Comparison of ENCODE assay signal across 8 cellular contexts in the genomic region with DNA sequence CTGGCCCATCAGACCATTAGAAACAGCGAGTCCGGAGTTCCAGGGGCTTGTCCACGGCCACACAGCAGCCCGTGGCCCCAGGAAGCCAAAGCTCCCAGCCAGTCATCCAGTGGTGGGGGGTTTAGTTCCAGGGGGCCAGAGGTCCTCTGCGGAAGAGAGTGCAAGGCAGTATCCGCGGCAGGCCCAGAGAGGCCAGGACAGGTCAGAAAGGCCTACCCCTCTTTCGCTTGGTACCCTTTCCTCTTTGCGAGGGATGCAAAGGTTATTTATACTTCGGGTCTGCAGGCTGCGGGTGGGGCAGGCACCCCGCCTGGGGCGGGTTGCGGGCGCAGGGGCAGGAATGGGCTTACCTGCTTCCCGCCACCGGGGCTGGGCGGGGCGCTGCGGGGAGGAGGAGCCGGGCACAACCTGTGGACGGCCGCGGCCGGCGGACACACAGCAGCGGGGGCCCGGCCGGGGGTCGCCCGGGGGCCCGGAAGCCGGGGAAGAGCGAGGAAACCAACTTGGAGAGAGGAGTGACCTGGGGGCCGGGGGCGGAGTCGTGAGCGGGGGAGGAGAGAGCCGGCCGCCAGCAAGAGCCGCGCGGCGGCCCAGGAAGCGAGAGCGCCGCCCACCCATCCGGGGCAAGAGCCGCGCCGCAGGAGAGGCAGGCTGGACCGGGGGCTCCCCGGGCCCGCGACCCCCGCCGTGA. TPM values are rescaled to one million over a fixed set of nuclear protein-coding genes. Genes with fewer than 3 reads are reported as not detected.
DNase-seq lines count a peak whose midpoint lies in the region; ATAC-seq, FAIRE-seq and TF ChIP-seq lines count a peak whose summit lies in the region.

A gene with protein sequence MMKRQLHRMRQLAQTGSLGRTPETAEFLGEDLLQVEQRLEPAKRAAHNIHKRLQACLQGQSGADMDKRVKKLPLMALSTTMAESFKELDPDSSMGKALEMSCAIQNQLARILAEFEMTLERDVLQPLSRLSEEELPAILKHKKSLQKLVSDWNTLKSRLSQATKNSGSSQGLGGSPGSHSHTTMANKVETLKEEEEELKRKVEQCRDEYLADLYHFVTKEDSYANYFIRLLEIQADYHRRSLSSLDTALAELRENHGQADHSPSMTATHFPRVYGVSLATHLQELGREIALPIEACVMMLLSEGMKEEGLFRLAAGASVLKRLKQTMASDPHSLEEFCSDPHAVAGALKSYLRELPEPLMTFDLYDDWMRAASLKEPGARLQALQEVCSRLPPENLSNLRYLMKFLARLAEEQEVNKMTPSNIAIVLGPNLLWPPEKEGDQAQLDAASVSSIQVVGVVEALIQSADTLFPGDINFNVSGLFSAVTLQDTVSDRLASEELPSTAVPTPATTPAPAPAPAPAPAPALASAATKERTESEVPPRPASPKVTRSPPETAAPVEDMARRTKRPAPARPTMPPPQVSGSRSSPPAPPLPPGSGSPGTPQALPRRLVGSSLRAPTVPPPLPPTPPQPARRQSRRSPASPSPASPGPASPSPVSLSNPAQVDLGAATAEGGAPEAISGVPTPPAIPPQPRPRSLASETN (plus strand): TSS at position 600 of the 691 bp plus-strand sequence. CDS start 119 bp downstream, outside the sequence.

- H4K8ac ChIP-seq in H1 (ENCODE audit: extremely low read depth, insufficient read depth, low read length), result peak within 1 kb of the TSS; percentile 7

- H3K9me3 ChIP-seq in H1 (ENCODE audit: insufficient read depth in 2 of 2, low read depth in 1 of 2, low read length in 1 of 2) (no peaks in the 10 kb centered on the region), mucosa of rectum (ENCODE audit: control insufficient read depth in 2 of 2, low read length in 2 of 2) (no peaks in the 10 kb centered on the region), transverse colon (no peaks in the 10 kb centered on the region)

- peak within 1 kb of the TSS; percentile 44 for H4K91ac ChIP-seq in H1 (replicated peaks; ENCODE audit: insufficient read length, low read length)

- peak within 1 kb of the TSS; percentile 86 to 99 for H3K4me2 ChIP-seq in H1 (ENCODE audit: insufficient read depth in 1 of 2, low read depth in 2 of 2, low read length in 2 of 2)

- H3K27me3 ChIP-seq in H1 (replicated peaks in 1 of 4; ENCODE audit: control insufficient read depth in 3 of 4, extremely low read depth in 1 of 4, insufficient read depth in 3 of 4, low read length in 3 of 4) (no peaks in the 10 kb centered on the region), mucosa of rectum (ENCODE audit: control insufficient read depth in 2 of 2, insufficient read depth in 2 of 2, low read length in 2 of 2) (no peaks in the 10 kb centered on the region), transverse colon (no peaks in the 10 kb centered on the region)

- peaks cover 0 to 5% (median 1%) of the 10 kb centered on the region in 4 experiments; a peak in 3 of 8 replicates for H3K36me3 ChIP-seq in H1 (ENCODE audit: control insufficient read depth in 2 of 4, insufficient read depth in 4 of 4, low read length in 3 of 4)
- H3K36me3 ChIP-seq in mucosa of rectum (ENCODE audit: control insufficient read depth in 2 of 2, insufficient read depth in 2 of 2, low read length in 2 of 2), result peaks cover 7 to 16% of the 10 kb centered on the region in 2 donors
- H3K36me3 ChIP-seq in transverse colon, result no peaks in the 10 kb centered on the region

- H2BK5ac ChIP-seq in H1 (ENCODE audit: low read depth, low read length), result peak within 1 kb of the TSS; percentile 83; the same call in 1 of the 2 replicates

- H3K9ac ChIP-seq in H1 (replicated peaks in 1 of 4; ENCODE audit: extremely low read depth in 1 of 4, low read depth in 3 of 4, low read length in 3 of 4) (peak within 1 kb of the TSS; percentile 1 to 72 (median 60); a peak in 6 of 7 replicates), mucosa of rectum (ENCODE audit: low read depth in 1 of 2, low read length in 2 of 2) (peak within 1 kb of the TSS; percentile 83 to 87)

- H3K4me3 ChIP-seq in H1 (ENCODE audit: extremely low read depth in 1 of 4, insufficient read depth in 2 of 4, low read depth in 3 of 4, low read length in 4 of 4), result peak within 1 kb of the TSS; percentile 77 to 91 (median 84)
- H3K4me3 ChIP-seq in mucosa of rectum (ENCODE audit: low read length in 2 of 2), result peak within 1 kb of the TSS; percentile 79 to 88
- peak within 1 kb of the TSS; percentile 61 to 77 (median 72) for H3K4me3 ChIP-seq in transverse colon

- in situ Hi-C loops in KBM-7 (cut with MboI; ENCODE audit: low pct_unique_long_range_greater_than_20kb, low sequenced_read_pairs) (no loop called here), transverse colon (cut with MboI; ENCODE audit: low pct_ligation_motif_present in 1 of 4, low pct_unique_long_range_greater_than_20kb in 1 of 4, low sequenced_read_pairs in 3 of 4) (no loop called here)

- no peaks in the 10 kb centered on the region for H3K27me3 Mint-ChIP-seq in activated CD4-positive, alpha-beta T cell treated with anti-CD3 and anti-CD28 coated beads, Interleukin-2, amount 10 ng/mL, durations not matched to agents 24 days and 14 days

- H3K4me1 ChIP-seq in H1 (replicated peaks in 1 of 4; ENCODE audit: control insufficient read depth in 3 of 4, insufficient read depth in 4 of 4, low read length in 3 of 4), result peaks cover 3 to 27% (median 19%) of the 10 kb centered on the region in 4 experiments
- H3K4me1 ChIP-seq in mucosa of rectum (ENCODE audit: control insufficient read depth in 2 of 2, insufficient read depth in 2 of 2, low read length in 2 of 2), result peaks cover 73 to 80% of the 10 kb centered on the region in 2 donors
- H3K4me1 ChIP-seq in transverse colon, result peaks cover 58 to 93% (median 78%) of the 10 kb centered on the region in 4 donors

- H4K20me1 ChIP-seq in H1 (replicated peaks in 1 of 2; ENCODE audit: control insufficient read depth in 1 of 2, insufficient read depth in 2 of 2, low read length in 2 of 2), result peaks cover 0 to 10% of the 10 kb centered on the region in 2 experiments

- intact Hi-C loops in activated CD4-positive, alpha-beta T cell treated with anti-CD3 and anti-CD28 coated beads, Interleukin-2, amount 10 ng/mL, durations not matched to agents 24 days and 14 days (cut with micrococcal nuclease), result loop anchor here (1.0 to 5.0 kb wide), 2 partner anchors 31 to 108 kb away; a partner anchor contains a TSS
- intact Hi-C loops in transverse colon (cut with DNase I; ENCODE audit: low total_unique reads), result no loop called here

- H4K5ac ChIP-seq in H1 (ENCODE audit: insufficient read length, low read depth, low read length), result peak within 1 kb of the TSS; percentile 49

- H3K9me3 Mint-ChIP-seq in activated CD4-positive, alpha-beta T cell treated with anti-CD3 and anti-CD28 coated beads, Interleukin-2, amount 10 ng/mL, durations not matched to agents 24 days and 14 days, result no peaks in the 10 kb centered on the region

- H2AFZ ChIP-seq in H1 (ENCODE audit: low read length), result no peak within 1 kb of the TSS; the same call in 1 of the 2 replicates

- H3K23ac ChIP-seq in H1 (ENCODE audit: insufficient read length), result no peak within 1 kb of the TSS

- peak within 1 kb of the TSS; percentile 60 for H3K56ac ChIP-seq in H1 (replicated peaks; ENCODE audit: insufficient read length, low read depth, low read length)

- H3K27ac Mint-ChIP-seq in activated CD4-positive, alpha-beta T cell treated with anti-CD3 and anti-CD28 coated beads, Interleukin-2, amount 10 ng/mL, durations not matched to agents 24 days and 14 days, result peak within 1 kb of the TSS; percentile 96

- peaks cover 8% of the 10 kb centered on the region for H3K23me2 ChIP-seq in H1 (ENCODE audit: low read depth, low read length)

- peak within 1 kb of the TSS; percentile 87; the same call in 1 of the 2 replicates for H2BK12ac ChIP-seq in H1 (ENCODE audit: low read depth, low read length)

- CTCF ChIA-PET in H1 (lab: Charles Lee; ENCODE audit: partially characterized antibody), result interaction anchor here (0.9 to 11.4 kb wide), 6 partner anchors 8 to 130 kb away, joined by 3 to 261 read pairs (median 38); a partner anchor contains a TSS

- peak within 1 kb of the TSS; percentile 81; the same call in 1 of the 2 replicates for H2BK15ac ChIP-seq in H1 (ENCODE audit: low read length)

- H3K27ac ChIP-seq in H1 (ENCODE audit: low read depth, low read length), result no peak within 1 kb of the TSS
- peak within 1 kb of the TSS; percentile 91 to 94 for H3K27ac ChIP-seq in mucosa of rectum (ENCODE audit: low read depth in 2 of 2, low read length in 2 of 2)
- H3K27ac ChIP-seq in transverse colon, result peak within 1 kb of the TSS; percentile 89 to 93 (median 92)

- no peak for TF ChIP-seq RAD21 in H1 (IDR thresholded peaks at IDR 0.05 in 1 of 2, conservative IDR thresholded peaks at IDR 0.05 in 1 of 2; ENCODE audit: low read depth in 2 of 2, low read length in 2 of 2)

- H3K18ac ChIP-seq in H1 (ENCODE audit: extremely low read depth, low read length), result peak within 1 kb of the TSS; percentile 97

- ATAC-seq in HG02938 (IDR thresholded peaks at IDR 0.05; ENCODE audit: unreplicated experiment), result no peak

- peak within 1 kb of the TSS; percentile 92 for H3K4me3 Mint-ChIP-seq in activated CD4-positive, alpha-beta T cell treated with anti-CD3 and anti-CD28 coated beads, Interleukin-2, amount 10 ng/mL, durations not matched to agents 24 days and 14 days

- H2AK5ac ChIP-seq in H1 (ENCODE audit: low read depth, low read length), result 0 out of 2 replicates have a peak within 1 kb of the TSS, but pooled peaks have one; percentile 24

- H3K79me2 ChIP-seq in H1 (ENCODE audit: control insufficient read depth in 1 of 2, insufficient read depth in 2 of 2, low read length in 2 of 2), result no peaks in the 10 kb centered on the region; a peak in 1 of 4 replicates

- H2BK120ac ChIP-seq in H1 (replicated peaks; ENCODE audit: low read depth, low read length), result peak within 1 kb of the TSS; percentile 55

- POLR2A ChIA-PET in H1 (lab: Charles Lee; ENCODE audit: partially characterized antibody), result interaction anchor here (1.0 to 2.2 kb wide), 11 partner anchors 9 to 83 kb away, joined by 3 to 8 read pairs (median 4); a partner anchor contains a TSS

- H2BK20ac ChIP-seq in H1 (ENCODE audit: low read length), result no peak within 1 kb of the TSS

- FAIRE-seq in H1 (lab: Jason Lieb, UNC), result no peak

- H3K14ac ChIP-seq in H1 (ENCODE audit: insufficient read length), result no peak within 1 kb of the TSS

- peaks cover 17% of the 10 kb centered on the region for H3K36me3 Mint-ChIP-seq in activated CD4-positive, alpha-beta T cell treated with anti-CD3 and anti-CD28 coated beads, Interleukin-2, amount 10 ng/mL, durations not matched to agents 24 days and 14 days (ENCODE audit: low read depth)

- peak within 1 kb of the TSS; percentile 82 for H3K4ac ChIP-seq in H1 (replicated peaks; ENCODE audit: insufficient read length, low read depth, low read length)

- 20% methylated on average over 15 of the region's 57 CpGs; no CpG with 5 or more reads in 1 of the 2 experiments for WGBS in H1 (ENCODE audit: extremely low coverage in 1 of 2, insufficient coverage in 1 of 2, insufficient read length in 1 of 2, insufficient replicate concordance in 2 of 2, low coverage in 1 of 2, low lambda C conversion rate in 2 of 2, missing lambda C conversion rate in 1 of 2), 2 experiments
- 7% methylated on average over 15 of the region's 57 CpGs; no CpG with 5 or more reads in 1 of the 2 donors for WGBS in transverse colon (ENCODE audit: low coverage in 1 of 2), 2 donors

- TF ChIP-seq EP300 in H1 (IDR thresholded peaks at IDR 0.05; ENCODE audit: borderline replicate concordance in 1 of 2, low read depth in 2 of 2, low read length in 2 of 2) (no peak), transverse colon (IDR thresholded peaks at IDR 0.05; ENCODE audit: low read depth) (no peak)

- H3K79me1 ChIP-seq in H1 (ENCODE audit: low read depth, low read length), result 0 out of 2 replicates have a peak, but pooled peaks cover 2% of the 10 kb centered on the region

- TF ChIP-seq CTCF in H1 (IDR thresholded peaks at IDR 0.05; ENCODE audit: control extremely low read depth in 1 of 3, insufficient read depth in 1 of 3, low read depth in 1 of 3, low read length in 3 of 3), result no peak
- TF ChIP-seq CTCF in transverse colon (IDR thresholded peaks at IDR 0.05), result peak in 2 of 5 experiments; percentile 9 to 35

- H3K4me1 Mint-ChIP-seq in activated CD4-positive, alpha-beta T cell treated with anti-CD3 and anti-CD28 coated beads, Interleukin-2, amount 10 ng/mL, durations not matched to agents 24 days and 14 days, result peaks cover 65% of the 10 kb centered on the region

- no peak for TF ChIP-seq POLR2A in H1 (IDR thresholded peaks at IDR 0.05; ENCODE audit: control extremely low read depth in 1 of 2, low read depth in 2 of 2, low read length in 2 of 2)
- TF ChIP-seq POLR2A in transverse colon (IDR thresholded peaks at IDR 0.05), result peak; percentile 67

- DNase-seq in EL, result peak; percentile 61
- DNase-seq in KBM-7, result peak; percentile 23
- DNase-seq in activated CD4-positive, alpha-beta T cell treated with anti-CD3 and anti-CD28 coated beads, Interleukin-2, amount 10 ng/mL, durations not matched to agents 24 days and 14 days, result peak; percentile 91
- DNase-seq in H1 (ENCODE audit: low read depth in 1 of 2, low spot score in 2 of 2), result peak in 1 of 2 experiments; percentile 86
- DNase-seq in transverse colon, result peak; percentile 81
- no peak for DNase-seq in NCI-H446 (lab: John Stamatoyannopoulos, UW)

RNA-seq across cellular contexts. Expression of the gene that starts here (rescaled TPM):
- 110 and 115 TPM in 2 replicates for total RNA-seq in activated CD4-positive, alpha-beta T cell treated with anti-CD3 and anti-CD28 coated beads, Interleukin-2, amount 10 ng/mL, durations not matched to agents 24 days and 14 days
- 32.4 and 40.3 TPM in 2 replicates for total RNA-seq in H1 (2021; fragmentation: NEBNext Ultra II Directional; extraction: Animal tissue kit (Norgen Biotek cat#: 25700))
- 23.9 and 34.8 TPM in 2 replicates for polyA plus RNA-seq in H1 (2011; rRNA removed)
- 22.8 TPM for polyA plus RNA-seq in H1 (2011; cell fraction: cytosol; rRNA removed)
- 50.1 TPM for polyA plus RNA-seq in H1 (2011; cell fraction: nucleus; rRNA removed)
- polyA plus RNA-seq in H1 (2012, experiment 1 of 2), result 57.5 to 65.6 TPM (median 60.4 TPM) in 4 replicates
- 35.9 TPM for polyA plus RNA-seq in H1 (2012, experiment 2 of 2)
- polyA plus RNA-seq in H1 (2013, experiment 1 of 2), result 21.9 TPM
- polyA plus RNA-seq in H1 (2013, experiment 2 of 2), result 22.1 TPM
- 20.1 and 23.7 TPM in 2 replicates for polyA minus RNA-seq in H1 (2011; rRNA and poly(A)+ RNA removed)
- polyA minus RNA-seq in H1 (2011; cell fraction: cytosol; rRNA and poly(A)+ RNA removed), result 17.0 TPM
- 19.7 TPM for polyA minus RNA-seq in H1 (2011; cell fraction: nucleus; rRNA and poly(A)+ RNA removed)
- total RNA-seq in transverse colon, result 100 to 1,000 TPM in 2 of 4 donors, 10 to 100 TPM in 2; 53.1 to 158 (median 84.7) TPM

Comparison
In these comparisons a context has a peak if more than half of its experiments do, and no peak if none do; other contexts are left out.
1. DNase-seq: peak in EL (single experiment), KBM-7 (single experiment), activated CD4-positive, alpha-beta T cell treated with anti-CD3 and anti-CD28 coated beads, Interleukin-2, amount 10 ng/mL, durations not matched to agents 24 days and 14 days (single experiment) and transverse colon (single experiment); none in NCI-H446 (0 of 2).
2. Peak in every context shown above with its lines, with median percentiles within 50 percentile points of each other: H3K4me3 ChIP-seq.